In the genomic region with DNA sequence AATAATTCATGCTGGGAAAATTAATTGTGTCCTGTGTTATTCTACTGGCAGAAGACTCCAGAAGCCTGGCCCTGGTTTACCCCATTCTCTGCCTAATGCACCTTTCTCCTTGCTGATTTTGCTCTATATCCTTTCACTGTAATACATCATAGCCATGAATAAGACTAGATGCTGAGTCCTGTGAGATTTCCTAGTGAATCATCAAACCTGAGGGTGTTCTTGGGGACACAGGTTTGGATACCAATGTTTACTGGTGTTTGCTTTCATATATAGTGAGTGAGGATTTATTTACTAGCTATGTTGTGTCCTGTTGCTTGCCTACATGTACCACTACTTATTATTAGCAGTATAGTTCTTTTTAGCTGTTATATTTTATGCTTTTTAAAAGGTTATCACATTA, we compare ENCODE assay signal across 12 cellular contexts.
"Had no signal": no experiment of that assay in that cellular context is flagged by ENCODE, and none has a peak within 500 bp of the region (broad histone marks: within the 10 kb centered on the region; RNA-seq: fewer than 3 reads in every experiment).

No MANE protein-coding gene starts in this region.

- H3K27ac ChIP-seq: pancreas, skin epidermis, stomach had no signal

- H3K9me3 ChIP-seq: pancreas, stomach had no signal

- H3K4me3 ChIP-seq: pancreas, skin epidermis, stomach had no signal

- H3K27me3 ChIP-seq: pancreas, stomach had no signal

- DNase-seq: activated CD4-positive, alpha-beta T cell treated with anti-CD3 and anti-CD28 coated beads, Interleukin-2, amount 50 U/mL, for 4 hours; activated effector memory CD4-positive, alpha-beta T cell treated with anti-CD3 and anti-CD28 coated beads, Interleukin-2, amount 50 U/mL, for 16 hours; activated naive CD8-positive, alpha-beta T cell treated with anti-CD3 and anti-CD28 coated beads, Interleukin-2, amount 10 ng/mL, durations not matched to agents 7 days and 5 days; activated T-cell treated with anti-CD3 and anti-CD28 coated beads, Interleukin-2, amount 50 U/mL, for 1 hour; anterior cingulate cortex; kidney glomerular epithelial cell; pancreas; retina; stomach; T-helper 2 cell had no signal

- FAIRE-seq: frontal cortex, pancreas had no signal

- ATAC-seq: pancreas had no signal
